Comparison of ENCODE assay signal across 1 cellular context in the genomic region with DNA sequence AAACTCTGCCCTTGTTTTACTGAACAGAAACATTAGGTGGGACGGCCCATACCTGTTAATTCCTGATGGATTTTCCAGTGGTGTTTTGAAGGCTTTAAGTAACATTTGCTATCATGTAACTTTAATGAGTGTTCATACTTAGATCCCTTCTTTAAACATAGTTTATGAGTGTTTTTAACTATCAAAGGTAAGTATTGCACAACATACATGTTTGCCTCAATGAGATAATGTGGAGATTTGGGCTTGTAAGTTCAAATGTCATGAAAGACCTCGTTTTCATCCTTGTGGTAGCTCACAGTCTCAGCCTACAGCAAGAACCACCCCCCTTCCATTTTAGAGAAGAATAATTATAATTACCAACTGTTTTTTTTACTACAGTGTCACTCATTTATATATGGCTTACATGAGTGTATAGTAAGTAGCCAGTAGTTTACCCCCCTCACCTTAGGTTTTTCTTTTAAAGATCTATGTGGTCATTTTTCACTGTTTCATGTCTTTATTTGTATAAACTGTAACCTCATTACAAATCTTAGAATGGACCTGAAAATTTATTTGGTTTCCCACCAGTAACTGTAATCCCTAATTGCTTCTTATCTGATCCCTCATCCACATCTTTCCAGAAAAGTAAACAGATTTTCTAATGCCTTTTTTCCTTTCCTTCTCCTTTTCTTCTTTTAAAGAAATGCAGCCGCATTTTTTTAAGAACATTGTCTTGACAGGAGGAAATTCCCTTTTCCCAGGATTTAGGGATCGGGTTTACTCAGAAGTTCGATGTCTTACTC.
TF ChIP-seq lines count a peak whose summit lies in the region.

No MANE protein-coding gene starts in this region.

TF ChIP-seq in IMR-90, 13 proteins besides CTCF, POLR2A, EP300 and RAD21:
- TF ChIP-seq RCOR1 (IDR thresholded peaks at IDR 0.05; ENCODE audit: insufficient replicate concordance, low read length) (no peak), CEBPB (IDR thresholded peaks at IDR 0.05; ENCODE audit: low read depth, low read length) (peak; percentile 81)
